In the genomic region with DNA sequence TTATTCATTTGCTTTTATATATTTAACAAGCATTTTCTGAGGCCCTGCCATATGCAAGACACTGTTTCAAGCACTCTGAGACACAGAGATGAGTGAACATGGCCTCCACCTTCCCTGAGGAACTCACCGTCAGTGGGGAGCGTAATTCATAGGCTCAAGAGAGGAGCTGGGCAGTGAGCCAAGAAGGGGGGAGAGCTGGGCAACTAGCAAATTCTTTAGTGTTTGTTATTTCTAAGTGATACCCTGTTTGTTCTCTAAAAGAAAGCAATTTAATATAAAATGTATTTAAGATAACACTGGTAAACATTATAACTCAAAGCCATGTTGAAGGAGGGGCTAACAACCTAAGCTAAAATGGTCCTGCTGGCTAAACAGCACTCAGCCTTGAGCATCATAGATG, we compare ENCODE assay signal across 19 cellular contexts.
DNase-seq lines count a peak whose midpoint lies in the region; ATAC-seq and TF ChIP-seq lines count a peak whose summit lies in the region.
"Had no signal": no experiment of that assay in that cellular context is flagged by ENCODE, and none has a peak within 500 bp of the region (broad histone marks: within the 10 kb centered on the region; RNA-seq: fewer than 3 reads in every experiment).

No MANE protein-coding gene starts in this region.

- TF ChIP-seq POLR2A in ovary (IDR thresholded peaks at IDR 0.05): no peak

- H3K27ac ChIP-seq in SJSA1: no peak overlapping the region
- no peak overlapping the region for H3K27ac ChIP-seq in ovary

- 0 out of 2 replicates have a peak, but pooled peaks cover 2% of the 10 kb centered on the region for H3K9me3 ChIP-seq in SJSA1 (replicated peaks)
- H3K9me3 ChIP-seq in ovary: no peaks in the 10 kb centered on the region
- H3K9me3 ChIP-seq: heart right ventricle had no signal

- 38 to 57% (median 50%) methylated on average over 2 of the region's 2 CpGs for WGBS in ovary, 3 donors

- TF ChIP-seq CTCF in ovary (IDR thresholded peaks at IDR 0.05): no peak
- TF ChIP-seq CTCF in omental fat pad (IDR thresholded peaks at IDR 0.05): no peak

- H3K36me3 ChIP-seq in SJSA1: no peaks in the 10 kb centered on the region
- no peaks in the 10 kb centered on the region for H3K36me3 ChIP-seq in ovary
- H3K36me3 ChIP-seq: heart right ventricle had no signal

- DNase-seq in NCI-H1417 (lab: John Stamatoyannopoulos, UW) (peak; percentile 40 to 93 (median 83)), NCI-H1417 treated with DMSO at 0.1 percent for 48 hours (lab: John Stamatoyannopoulos, UW) (no peak), NCI-H1436 (lab: John Stamatoyannopoulos, UW) (peak; percentile 59), SJSA1 (ENCODE audit: low read depth in 1 of 2, low spot score in 2 of 2) (peak; percentile 49 to 62), ovary (peak in 3 of 5 donors; percentile 27 to 63 (median 51)), omental fat pad (ENCODE audit: low spot score) (no peak), SIG-M5 treated with dmso at 0.1 percent for 504 hours (lab: John Stamatoyannopoulos, UW; ENCODE audit: unreplicated experiment) (no peak)
- DNase-seq: activated CD4-positive, alpha-beta T cell treated with anti-CD3 and anti-CD28 coated beads, Interleukin-2, amount 50 U/mL, for 48 hours; activated naive CD8-positive, alpha-beta T cell treated with anti-CD3 and anti-CD28 coated beads, Interleukin-2, amount 10 ng/mL, durations not matched to agents 7 days and 5 days; activated T-cell treated with anti-CD3 and anti-CD28 coated beads, Interleukin-2, amount 50 U/mL, for 72 hours; caudate nucleus; effector CD4-positive, alpha-beta T cell; EL; heart right ventricle; mesendoderm; NCI-H226; stimulated activated naive CD4-positive, alpha-beta T cell treated with Interleukin-2 at 50 U/mL for 16 hours; SW 1271 had no signal

- no peak overlapping the region for H3K4me3 ChIP-seq in SJSA1
- no peak overlapping the region for H3K4me3 ChIP-seq in ovary
- H3K4me3 ChIP-seq: heart right ventricle had no signal

- no peak for ATAC-seq in GM18867 (IDR thresholded peaks at IDR 0.05; ENCODE audit: unreplicated experiment)
- no peak for ATAC-seq in omental fat pad (ENCODE audit: low FRiP score)
- ATAC-seq: activated T-cell treated with anti-CD3 and anti-CD28 coated beads, Interleukin-2, amount 50 U/mL, for 72 hours had no signal

- TF ChIP-seq EP300 in ovary (IDR thresholded peaks at IDR 0.05): no peak

- no peaks in the 10 kb centered on the region for H3K27me3 ChIP-seq in SJSA1 (replicated peaks)
- H3K27me3 ChIP-seq in ovary: no peaks in the 10 kb centered on the region
- H3K27me3 ChIP-seq: heart right ventricle had no signal

- H3K4me1 ChIP-seq in SJSA1 (replicated peaks) (peaks cover 36% of the 10 kb centered on the region), ovary (ENCODE audit: insufficient read depth) (peaks cover 8% of the 10 kb centered on the region)

- intact Hi-C loops in ovary (cut with DNase I): loop anchor here in 1 of 4 donors (10.0 kb wide), 1 partner anchor 122 kb away; a partner anchor contains a TSS

Comparison
In these comparisons a context has a peak if more than half of its experiments do, and no peak if none do; other contexts are left out.
1. DNase-seq: peak in NCI-H1417 (3 of 3), NCI-H1436 (single experiment), SJSA1 (2 of 2) and ovary (3 of 5); none in NCI-H1417 treated with DMSO at 0.1 percent for 48 hours (single experiment), omental fat pad (single experiment) and SIG-M5 treated with dmso at 0.1 percent for 504 hours (single experiment).